Comparison of ENCODE assay signal across 19 cellular contexts in genomic region chr1:5649166-5649551, GRCh38.
"Had no signal": no experiment of that assay in that cellular context is flagged by ENCODE, and none has a peak within 500 bp of the region (broad histone marks: within the 10 kb centered on the region; RNA-seq: fewer than 3 reads in every experiment).

No MANE protein-coding gene starts in this region.

- H3K4me1 ChIP-seq: parathyroid adenoma, tibial artery, upper lobe of left lung, uterus had no signal

- DNase-seq: effector CD8-positive, alpha-beta T cell; foreskin melanocyte; hypothalamus; kidney glomerular epithelial cell; mammary epithelial cell; mucosa of descending colon; naive thymus-derived CD8-positive, alpha-beta T cell; occipital lobe; small intestine; stimulated activated CD4-positive, alpha-beta T cell treated with anti-CD3 and anti-CD28 coated beads, Interleukin-12 subunit alpha, Interleukin-12 subunit beta, amount 100 ng/mL, for 4 hours; stimulated activated naive CD8-positive, alpha-beta T cell treated with anti-CD3 and anti-CD28 coated beads, Interleukin-15, Interleukin-2, amounts not matched to agents 100 U/mL and 50 U/mL, for 24 hours; tibial artery; upper lobe of left lung; uterus had no signal

- H3K4me3 Mint-ChIP-seq: naive thymus-derived CD8-positive, alpha-beta T cell; neural crest cell had no signal

- H3K4me3 ChIP-seq: coronary artery, mucosa of descending colon, right atrium auricular region, suprapubic skin, tibial artery, upper lobe of left lung, uterus had no signal

- H3K27ac ChIP-seq: coronary artery, parathyroid adenoma, right atrium auricular region, suprapubic skin, tibial artery, upper lobe of left lung, uterus had no signal

- H3K36me3 ChIP-seq: right atrium auricular region, suprapubic skin, tibial artery, upper lobe of left lung, uterus had no signal

- H3K27me3 ChIP-seq: right atrium auricular region, upper lobe of left lung, uterus had no signal

- H3K9me3 Mint-ChIP-seq: neural crest cell had no signal

- ATAC-seq: mucosa of descending colon; naive thymus-derived CD8-positive, alpha-beta T cell; stimulated activated naive CD8-positive, alpha-beta T cell treated with anti-CD3 and anti-CD28 coated beads, Interleukin-15, Interleukin-2, amounts not matched to agents 100 U/mL and 50 U/mL, for 24 hours had no signal

- H3K9me3 ChIP-seq: mucosa of descending colon, right atrium auricular region, suprapubic skin, tibial artery, uterus had no signal
